In genomic region chr3:187802928-187803259, GRCh38 we compare ENCODE assay signal across 8 cellular contexts. TPM values are rescaled to one million over a fixed set of nuclear protein-coding genes. Genes with fewer than 3 reads are reported as not detected.
DNase-seq lines count a peak whose midpoint lies in the region; ATAC-seq and TF ChIP-seq lines count a peak whose summit lies in the region.

No MANE protein-coding gene starts in this region.

- no peak overlapping the region for H3K4me3 ChIP-seq in vagina

- DNase-seq in GM19238 (ENCODE audit: insufficient read length, low spot score), result peak; percentile 8
- peak; percentile 88 for DNase-seq in activated CD4-positive, alpha-beta memory T cell treated with anti-CD3 and anti-CD28 coated beads, Interleukin-2, amount 10 ng/mL, durations not matched to agents 7 days and 5 days
- DNase-seq in stimulated activated CD4-positive, alpha-beta T cell treated with anti-CD3 and anti-CD28 coated beads, TNF-alpha, amount 100 ng/mL, for 24 hours (ENCODE audit: low read depth in 3 of 3), result peak; percentile 42 to 67 (median 52)
- DNase-seq in A172 (ENCODE audit: low spot score), result no peak
- DNase-seq in NCI-H2171 (lab: John Stamatoyannopoulos, UW), result no peak
- DNase-seq in vagina (ENCODE audit: extremely low spot score in 2 of 2), result no peak
- DNase-seq in Ammon's horn (ENCODE audit: low spot score), result no peak

- no peak overlapping the region for H3K27ac ChIP-seq in vagina

- H3K4me1 Mint-ChIP-seq in activated CD4-positive, alpha-beta memory T cell treated with anti-CD3 and anti-CD28 coated beads, Interleukin-2, amount 10 ng/mL, durations not matched to agents 7 days and 5 days, result peaks cover 94% of the 10 kb centered on the region

- peak; percentile 90 for ATAC-seq in HG02981 (IDR thresholded peaks at IDR 0.05; ENCODE audit: unreplicated experiment)

- peak overlapping the region; percentile 61 for H3K4me3 Mint-ChIP-seq in activated CD4-positive, alpha-beta memory T cell treated with anti-CD3 and anti-CD28 coated beads, Interleukin-2, amount 10 ng/mL, durations not matched to agents 7 days and 5 days

- intact Hi-C loops in vagina (cut with DNase I), result no loop called here

- H3K9me3 Mint-ChIP-seq in activated CD4-positive, alpha-beta memory T cell treated with anti-CD3 and anti-CD28 coated beads, Interleukin-2, amount 10 ng/mL, durations not matched to agents 7 days and 5 days, result peaks cover 10% of the 10 kb centered on the region

- TF ChIP-seq POLR2A in vagina (IDR thresholded peaks at IDR 0.05), result no peak

- no peaks in the 10 kb centered on the region for H3K36me3 ChIP-seq in vagina

- peak overlapping the region; percentile 85 for H3K27ac Mint-ChIP-seq in activated CD4-positive, alpha-beta memory T cell treated with anti-CD3 and anti-CD28 coated beads, Interleukin-2, amount 10 ng/mL, durations not matched to agents 7 days and 5 days

- H3K36me3 Mint-ChIP-seq in activated CD4-positive, alpha-beta memory T cell treated with anti-CD3 and anti-CD28 coated beads, Interleukin-2, amount 10 ng/mL, durations not matched to agents 7 days and 5 days (ENCODE audit: low read depth), result peaks cover 30% of the 10 kb centered on the region

- no peak for TF ChIP-seq CTCF in vagina (IDR thresholded peaks at IDR 0.05)

- H3K9me3 ChIP-seq in vagina, result no peaks in the 10 kb centered on the region

- no peaks in the 10 kb centered on the region for H3K27me3 Mint-ChIP-seq in activated CD4-positive, alpha-beta memory T cell treated with anti-CD3 and anti-CD28 coated beads, Interleukin-2, amount 10 ng/mL, durations not matched to agents 7 days and 5 days

- POLR2A ChIA-PET in activated CD4-positive, alpha-beta memory T cell treated with anti-CD3 and anti-CD28 coated beads, Interleukin-2, amount 10 ng/mL, durations not matched to agents 7 days and 5 days (lab: Charles Lee), result interaction anchor here (0.9 to 7.8 kb wide), 10 partner anchors 9 to 352 kb away, joined by 3 to 251 read pairs (median 7); partner anchors contain the start of genes BCL6 and LPP

- CTCF ChIA-PET in activated CD4-positive, alpha-beta memory T cell treated with anti-CD3 and anti-CD28 coated beads, Interleukin-2, amount 10 ng/mL, durations not matched to agents 7 days and 5 days (lab: Charles Lee), result interaction anchor here (1.1 to 7.5 kb wide), 7 partner anchors 7 to 352 kb away, joined by 3 to 79 read pairs (median 4); partner anchors contain the start of genes BCL6 and LPP

- peaks cover under 1% of the 10 kb centered on the region for H3K4me1 ChIP-seq in vagina

- H3K27me3 ChIP-seq in vagina, result no peaks in the 10 kb centered on the region

RNA-seq across cellular contexts. Expression of gene BCL6, which starts 57.6 kb away (rescaled TPM):
- 10 to 100 TPM; 30.4 to 33.4 TPM for total RNA-seq in activated CD4-positive, alpha-beta memory T cell treated with anti-CD3 and anti-CD28 coated beads, Interleukin-2, amount 10 ng/mL, durations not matched to agents 7 days and 5 days
- 3.2 and 4.6 TPM in 2 replicates for total RNA-seq in A172 (2014; rRNA removed; shearing (Covaris generic))
- total RNA-seq in vagina, result 133 TPM

Comparison
In these comparisons a context has a peak if more than half of its experiments do, and no peak if none do; other contexts are left out.
1. DNase-seq: peak in GM19238 (single experiment), activated CD4-positive, alpha-beta memory T cell treated with anti-CD3 and anti-CD28 coated beads, Interleukin-2, amount 10 ng/mL, durations not matched to agents 7 days and 5 days (single experiment) and stimulated activated CD4-positive, alpha-beta T cell treated with anti-CD3 and anti-CD28 coated beads, TNF-alpha, amount 100 ng/mL, for 24 hours (3 of 3); none in A172 (single experiment), NCI-H2171 (single experiment), vagina (0 of 2) and Ammon's horn (single experiment).